ENCODE assay signal across 1 cellular context in genomic region chr12:118055865-118056773, GRCh38.
TF ChIP-seq lines count a peak whose summit lies in the region.

No MANE protein-coding gene starts in this region.

TF ChIP-seq in IMR-90, 13 proteins besides CTCF, POLR2A, EP300 and RAD21:
- TF ChIP-seq NFE2L2 (IDR thresholded peaks at IDR 0.05; ENCODE audit: low read depth, low read length) (no peak), SMC3 (IDR thresholded peaks at IDR 0.05; ENCODE audit: low read depth, low read length) (no peak), MAFK (IDR thresholded peaks at IDR 0.05; ENCODE audit: low read depth, low read length) (no peak), MXI1 (IDR thresholded peaks at IDR 0.05; ENCODE audit: borderline replicate concordance, low read depth, low read length) (no peak), RFX5 (IDR thresholded peaks at IDR 0.05; ENCODE audit: low read depth, low read length) (no peak), CEBPB (IDR thresholded peaks at IDR 0.05; ENCODE audit: low read depth, low read length) (no peak), USF2 (IDR thresholded peaks at IDR 0.05; ENCODE audit: low read depth, low read length) (no peak), FOS (IDR thresholded peaks at IDR 0.05; ENCODE audit: low read depth, low read length) (no peak), CHD1 (IDR thresholded peaks at IDR 0.05; ENCODE audit: low read depth, low read length) (no peak)
